Comparison of ENCODE assay signal across 15 cellular contexts in the genomic region with DNA sequence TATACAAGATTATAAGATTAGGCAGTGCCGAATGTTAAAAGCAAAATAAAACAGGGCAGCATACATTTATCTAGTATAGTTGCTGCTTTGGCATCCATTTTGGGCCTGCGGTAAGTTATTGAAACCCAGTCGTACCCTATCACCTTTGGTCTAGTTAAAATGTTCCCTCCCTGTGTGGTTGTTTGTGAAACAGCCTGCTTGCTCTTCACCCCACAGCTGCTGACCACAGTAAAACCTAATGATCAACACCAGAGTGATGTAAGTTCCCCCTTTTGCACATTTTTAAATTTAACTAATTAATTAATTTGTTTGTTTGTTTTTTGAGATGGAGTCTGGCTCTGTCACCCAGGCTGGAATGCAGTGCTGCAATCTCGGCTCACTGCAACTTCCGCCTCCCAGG. TPM values are rescaled to one million over a fixed set of nuclear protein-coding genes. Genes with fewer than 3 reads are reported as not detected.
DNase-seq lines count a peak whose midpoint lies in the region; ATAC-seq, FAIRE-seq and TF ChIP-seq lines count a peak whose summit lies in the region.
"Had no signal": no experiment of that assay in that cellular context is flagged by ENCODE, and none has a peak within 500 bp of the region (broad histone marks: within the 10 kb centered on the region; RNA-seq: fewer than 3 reads in every experiment).

No MANE protein-coding gene starts in this region.

- ATAC-seq in GM18907 (IDR thresholded peaks at IDR 0.05; ENCODE audit: unreplicated experiment) (peak; percentile 56), GM21723 (IDR thresholded peaks at IDR 0.05; ENCODE audit: unreplicated experiment) (peak; percentile 29), HG03460 (IDR thresholded peaks at IDR 0.05; ENCODE audit: unreplicated experiment) (peak; percentile 41), mucosa of descending colon (peak; percentile 37)
- ATAC-seq: HepG2 had no signal

- no peak for DNase-seq in mucosa of descending colon
- no peak for DNase-seq in D721Med (ENCODE audit: insufficient read length, low spot score)
- no peak for DNase-seq in retina
- DNase-seq in NK-92 (lab: John Stamatoyannopoulos, UW; ENCODE audit: unreplicated experiment): no peak
- no peak for DNase-seq in NCI-H524 (lab: John Stamatoyannopoulos, UW)
- DNase-seq: aorta, cortex of kidney, NCI-H2029 had no signal

- no peaks in the 10 kb centered on the region for H3K9me3 ChIP-seq in mucosa of descending colon

- intact Hi-C loops in mucosa of descending colon (cut with DNase I, micrococcal nuclease): no loop called here

- no peaks in the 10 kb centered on the region for H3K4me1 ChIP-seq in mucosa of descending colon (ENCODE audit: low read depth)

- no peaks in the 10 kb centered on the region for H3K36me3 ChIP-seq in mucosa of descending colon (ENCODE audit: low read depth)

- no peak overlapping the region for H3K4me3 ChIP-seq in mucosa of descending colon
- H3K4me3 ChIP-seq: lung, skin epidermis had no signal

- TF ChIP-seq CTCF in mucosa of descending colon (IDR thresholded peaks at IDR 0.05) (no peak), D721Med (IDR thresholded peaks at IDR 0.05; ENCODE audit: insufficient read depth, missing control alignments) (no peak)

- FAIRE-seq in D721Med (lab: Jason Lieb, UNC): no peak
- FAIRE-seq: G401.6, HepG2 had no signal

RNA-seq across cellular contexts. Expression of a gene that starts 50.3 kb away (rescaled TPM):
- total RNA-seq in mucosa of descending colon: 100 to 1,000 TPM in 1 of 3 donors, 10 to 100 TPM in 2; 59.1 to 122 (median 59.3) TPM
